ENCODE assay signal across 8 cellular contexts in genomic region chr17:42274812-42275526, GRCh38. TPM values are rescaled to one million over a fixed set of nuclear protein-coding genes. Genes with fewer than 3 reads are reported as not detected.
DNase-seq lines count a peak whose midpoint lies in the region; ATAC-seq and TF ChIP-seq lines count a peak whose summit lies in the region.

No MANE protein-coding gene starts in this region.

- DNase-seq in AG04450 (ENCODE audit: low read depth, low spot score) = no peak
- no peak for DNase-seq in coronary artery (ENCODE audit: low spot score)
- no peak for DNase-seq in naive B cell
- DNase-seq in HPDE6-E6E7 (ENCODE audit: extremely low spot score) = no peak
- DNase-seq in NCI-H510A treated with DMSO at 0.1 percent for 48 hours (lab: John Stamatoyannopoulos, UW) = no peak
- DNase-seq in stimulated activated CD4-positive, alpha-beta T cell treated with anti-CD3 and anti-CD28 coated beads, Interleukin-4, amount 100 ng/mL, for 24 hours = no peak

- H3K4me1 ChIP-seq in Loucy (ENCODE audit: insufficient read depth, low read length, poor library complexity, severe bottlenecking) = peaks cover 65% of the 10 kb centered on the region

- H3K36me3 ChIP-seq in Loucy (ENCODE audit: insufficient read depth, low read length) = no peaks in the 10 kb centered on the region

- peak overlapping the region; percentile 94 for H3K4me2 ChIP-seq in Loucy (ENCODE audit: low read depth, low read length, poor library complexity, severe bottlenecking)

- no peaks in the 10 kb centered on the region for H3K27me3 Mint-ChIP-seq in naive B cell

- H4K20me1 ChIP-seq in Loucy (ENCODE audit: insufficient read depth, low read length, poor library complexity, severe bottlenecking) = peaks cover 54% of the 10 kb centered on the region

- peak overlapping the region; percentile 98 for H3K9ac ChIP-seq in Loucy (ENCODE audit: low read depth, low read length, poor library complexity, severe bottlenecking)

- no peaks in the 10 kb centered on the region for H3K36me3 Mint-ChIP-seq in naive B cell

- H3K4me3 Mint-ChIP-seq in naive B cell = peak overlapping the region; percentile 83 to 100 (median 96)

- TF ChIP-seq CTCF in AG04450 (IDR thresholded peaks at IDR 0.05; ENCODE audit: low read depth, low read length) = no peak
- TF ChIP-seq CTCF in Loucy (conservative IDR thresholded peaks at IDR 0.05; ENCODE audit: low read length) = no peak
- TF ChIP-seq CTCF in coronary artery (IDR thresholded peaks at IDR 0.05) = no peak

- peak overlapping the region; percentile 54 to 99 (median 92) for H3K27ac Mint-ChIP-seq in naive B cell

- H3K9me3 ChIP-seq in AG04450 (ENCODE audit: control insufficient read depth, insufficient read depth, low read length) (no peaks in the 10 kb centered on the region), Loucy (ENCODE audit: insufficient read depth, low read depth, low read length) (no peaks in the 10 kb centered on the region)

- no peaks in the 10 kb centered on the region for H3K9me2 ChIP-seq in Loucy (replicated peaks; ENCODE audit: low read depth, low read length)

- ATAC-seq in naive B cell (ENCODE audit: low read depth in 2 of 2) (no peak), GM21526 (IDR thresholded peaks at IDR 0.05; ENCODE audit: low FRiP score, unreplicated experiment) (no peak)

- no peaks in the 10 kb centered on the region for H3F3A ChIP-seq in Loucy (ENCODE audit: low read depth)

- peak overlapping the region; percentile 73 for H3K27ac ChIP-seq in AG04450 (ENCODE audit: low read depth, low read length)
- H3K27ac ChIP-seq in coronary artery = peak overlapping the region; percentile 76 to 96

- no peaks in the 10 kb centered on the region for H3K27me3 ChIP-seq in AG04450 (ENCODE audit: control insufficient read depth, insufficient read depth, low read length)
- no peaks in the 10 kb centered on the region for H3K27me3 ChIP-seq in Loucy (ENCODE audit: insufficient read depth, low read length, poor library complexity, severe bottlenecking)

- H3K79me2 ChIP-seq in Loucy (ENCODE audit: insufficient read depth, low read length) = peaks cover 70% of the 10 kb centered on the region

- peak overlapping the region; percentile 78 for H3K4me3 ChIP-seq in AG04450 (ENCODE audit: low read depth, low read length)
- H3K4me3 ChIP-seq in Loucy (ENCODE audit: low read length, poor library complexity, severe bottlenecking) = peak overlapping the region; percentile 97
- peak overlapping the region; percentile 99 for H3K4me3 ChIP-seq in coronary artery

- no peaks in the 10 kb centered on the region for H3K9me3 Mint-ChIP-seq in naive B cell

- CTCF ChIA-PET in AG04450 (lab: Charles Lee) = interaction anchor here (0.6 to 1.5 kb wide), 4 partner anchors 25 to 243 kb away, joined by 3 to 12 read pairs (median 4); no protein-coding TSS in a partner anchor

- POLR2A ChIA-PET in AG04450 (lab: Yijun Ruan, JAX) = interaction anchor here (0.6 to 2.1 kb wide), 8 partner anchors 8 to 309 kb away, joined by 3 to 8 read pairs (median 4); partner anchors contain the start of genes CAVIN1 and STAT3

- H2AFZ ChIP-seq in Loucy (ENCODE audit: low read length) = peak overlapping the region; percentile 66

- H3K4me1 Mint-ChIP-seq in naive B cell = peaks cover 47 to 53% (median 53%) of the 10 kb centered on the region in 3 donors

RNA-seq across cellular contexts. Expression of gene STAT5B, which starts 1.2 kb away (rescaled TPM):
- polyA plus RNA-seq in AG04450 (2011; rRNA removed) = 31.5 and 34.0 TPM in 2 replicates
- polyA minus RNA-seq in AG04450 (2011; rRNA and poly(A)+ RNA removed) = 45.2 and 49.3 TPM in 2 replicates
- polyA plus RNA-seq in naive B cell (ENCODE audit: low read depth in 6 of 6) = 10 to 100 TPM; 22.8 to 52.6 (median 42.6) TPM

RNA-seq across cellular contexts. Expression of gene STAT5A, which starts 13.3 kb away (rescaled TPM):
- polyA plus RNA-seq in AG04450 (2011; rRNA removed) (3.9 and 5.3 TPM in 2 replicates), naive B cell (ENCODE audit: low read depth in 6 of 6) (10 to 100 TPM; 24.6 to 53.2 (median 45.2) TPM)
- 4.6 and 7.9 TPM in 2 replicates for polyA minus RNA-seq in AG04450 (2011; rRNA and poly(A)+ RNA removed)
